ENCODE assay signal across 1 cellular context in the genomic region with DNA sequence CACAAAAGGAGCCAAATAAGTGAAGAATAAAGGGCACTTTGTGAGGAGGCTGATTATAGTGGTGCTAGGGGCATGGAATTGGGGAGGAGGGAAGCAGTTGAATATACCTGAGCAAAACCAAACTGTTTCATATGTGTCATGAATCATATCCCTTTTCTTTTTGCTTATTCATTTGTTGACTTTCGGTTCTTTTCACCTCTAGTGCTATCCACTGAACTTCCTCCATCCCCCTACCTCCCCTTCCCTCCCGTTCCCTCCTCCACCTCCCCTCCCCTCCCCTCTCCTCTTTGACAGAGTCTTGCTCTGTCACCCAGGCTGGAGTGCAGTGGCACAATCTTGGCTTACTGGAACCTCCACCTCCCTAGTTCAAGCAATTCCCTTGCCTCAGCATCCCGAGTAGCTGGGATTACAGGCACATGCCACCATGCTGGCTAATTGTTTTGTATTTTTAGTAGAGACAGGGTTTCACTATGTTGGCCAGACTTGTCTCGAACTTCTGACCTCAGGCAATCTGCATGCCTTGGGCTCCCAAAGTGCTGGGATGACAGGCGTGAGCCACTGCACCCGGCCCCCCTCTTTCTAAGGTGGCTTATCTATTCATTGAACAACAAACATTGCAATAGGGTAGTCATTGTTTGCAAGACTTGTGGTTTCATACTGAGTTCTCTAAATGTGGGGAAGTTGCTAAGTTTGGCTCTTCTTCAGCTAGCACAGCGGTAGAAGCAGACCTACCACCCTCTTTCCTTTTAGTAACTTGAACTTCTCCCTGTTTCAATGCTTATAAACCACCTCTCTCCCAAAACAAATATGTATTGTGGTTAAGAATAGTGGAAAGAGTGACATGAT.
TF ChIP-seq lines count a peak whose summit lies in the region.

No MANE protein-coding gene starts in this region.

TF ChIP-seq in K562, 482 proteins besides CTCF, POLR2A, EP300 and RAD21 (continued from another document and continues in another):
- TF ChIP-seq, protein P1, sequence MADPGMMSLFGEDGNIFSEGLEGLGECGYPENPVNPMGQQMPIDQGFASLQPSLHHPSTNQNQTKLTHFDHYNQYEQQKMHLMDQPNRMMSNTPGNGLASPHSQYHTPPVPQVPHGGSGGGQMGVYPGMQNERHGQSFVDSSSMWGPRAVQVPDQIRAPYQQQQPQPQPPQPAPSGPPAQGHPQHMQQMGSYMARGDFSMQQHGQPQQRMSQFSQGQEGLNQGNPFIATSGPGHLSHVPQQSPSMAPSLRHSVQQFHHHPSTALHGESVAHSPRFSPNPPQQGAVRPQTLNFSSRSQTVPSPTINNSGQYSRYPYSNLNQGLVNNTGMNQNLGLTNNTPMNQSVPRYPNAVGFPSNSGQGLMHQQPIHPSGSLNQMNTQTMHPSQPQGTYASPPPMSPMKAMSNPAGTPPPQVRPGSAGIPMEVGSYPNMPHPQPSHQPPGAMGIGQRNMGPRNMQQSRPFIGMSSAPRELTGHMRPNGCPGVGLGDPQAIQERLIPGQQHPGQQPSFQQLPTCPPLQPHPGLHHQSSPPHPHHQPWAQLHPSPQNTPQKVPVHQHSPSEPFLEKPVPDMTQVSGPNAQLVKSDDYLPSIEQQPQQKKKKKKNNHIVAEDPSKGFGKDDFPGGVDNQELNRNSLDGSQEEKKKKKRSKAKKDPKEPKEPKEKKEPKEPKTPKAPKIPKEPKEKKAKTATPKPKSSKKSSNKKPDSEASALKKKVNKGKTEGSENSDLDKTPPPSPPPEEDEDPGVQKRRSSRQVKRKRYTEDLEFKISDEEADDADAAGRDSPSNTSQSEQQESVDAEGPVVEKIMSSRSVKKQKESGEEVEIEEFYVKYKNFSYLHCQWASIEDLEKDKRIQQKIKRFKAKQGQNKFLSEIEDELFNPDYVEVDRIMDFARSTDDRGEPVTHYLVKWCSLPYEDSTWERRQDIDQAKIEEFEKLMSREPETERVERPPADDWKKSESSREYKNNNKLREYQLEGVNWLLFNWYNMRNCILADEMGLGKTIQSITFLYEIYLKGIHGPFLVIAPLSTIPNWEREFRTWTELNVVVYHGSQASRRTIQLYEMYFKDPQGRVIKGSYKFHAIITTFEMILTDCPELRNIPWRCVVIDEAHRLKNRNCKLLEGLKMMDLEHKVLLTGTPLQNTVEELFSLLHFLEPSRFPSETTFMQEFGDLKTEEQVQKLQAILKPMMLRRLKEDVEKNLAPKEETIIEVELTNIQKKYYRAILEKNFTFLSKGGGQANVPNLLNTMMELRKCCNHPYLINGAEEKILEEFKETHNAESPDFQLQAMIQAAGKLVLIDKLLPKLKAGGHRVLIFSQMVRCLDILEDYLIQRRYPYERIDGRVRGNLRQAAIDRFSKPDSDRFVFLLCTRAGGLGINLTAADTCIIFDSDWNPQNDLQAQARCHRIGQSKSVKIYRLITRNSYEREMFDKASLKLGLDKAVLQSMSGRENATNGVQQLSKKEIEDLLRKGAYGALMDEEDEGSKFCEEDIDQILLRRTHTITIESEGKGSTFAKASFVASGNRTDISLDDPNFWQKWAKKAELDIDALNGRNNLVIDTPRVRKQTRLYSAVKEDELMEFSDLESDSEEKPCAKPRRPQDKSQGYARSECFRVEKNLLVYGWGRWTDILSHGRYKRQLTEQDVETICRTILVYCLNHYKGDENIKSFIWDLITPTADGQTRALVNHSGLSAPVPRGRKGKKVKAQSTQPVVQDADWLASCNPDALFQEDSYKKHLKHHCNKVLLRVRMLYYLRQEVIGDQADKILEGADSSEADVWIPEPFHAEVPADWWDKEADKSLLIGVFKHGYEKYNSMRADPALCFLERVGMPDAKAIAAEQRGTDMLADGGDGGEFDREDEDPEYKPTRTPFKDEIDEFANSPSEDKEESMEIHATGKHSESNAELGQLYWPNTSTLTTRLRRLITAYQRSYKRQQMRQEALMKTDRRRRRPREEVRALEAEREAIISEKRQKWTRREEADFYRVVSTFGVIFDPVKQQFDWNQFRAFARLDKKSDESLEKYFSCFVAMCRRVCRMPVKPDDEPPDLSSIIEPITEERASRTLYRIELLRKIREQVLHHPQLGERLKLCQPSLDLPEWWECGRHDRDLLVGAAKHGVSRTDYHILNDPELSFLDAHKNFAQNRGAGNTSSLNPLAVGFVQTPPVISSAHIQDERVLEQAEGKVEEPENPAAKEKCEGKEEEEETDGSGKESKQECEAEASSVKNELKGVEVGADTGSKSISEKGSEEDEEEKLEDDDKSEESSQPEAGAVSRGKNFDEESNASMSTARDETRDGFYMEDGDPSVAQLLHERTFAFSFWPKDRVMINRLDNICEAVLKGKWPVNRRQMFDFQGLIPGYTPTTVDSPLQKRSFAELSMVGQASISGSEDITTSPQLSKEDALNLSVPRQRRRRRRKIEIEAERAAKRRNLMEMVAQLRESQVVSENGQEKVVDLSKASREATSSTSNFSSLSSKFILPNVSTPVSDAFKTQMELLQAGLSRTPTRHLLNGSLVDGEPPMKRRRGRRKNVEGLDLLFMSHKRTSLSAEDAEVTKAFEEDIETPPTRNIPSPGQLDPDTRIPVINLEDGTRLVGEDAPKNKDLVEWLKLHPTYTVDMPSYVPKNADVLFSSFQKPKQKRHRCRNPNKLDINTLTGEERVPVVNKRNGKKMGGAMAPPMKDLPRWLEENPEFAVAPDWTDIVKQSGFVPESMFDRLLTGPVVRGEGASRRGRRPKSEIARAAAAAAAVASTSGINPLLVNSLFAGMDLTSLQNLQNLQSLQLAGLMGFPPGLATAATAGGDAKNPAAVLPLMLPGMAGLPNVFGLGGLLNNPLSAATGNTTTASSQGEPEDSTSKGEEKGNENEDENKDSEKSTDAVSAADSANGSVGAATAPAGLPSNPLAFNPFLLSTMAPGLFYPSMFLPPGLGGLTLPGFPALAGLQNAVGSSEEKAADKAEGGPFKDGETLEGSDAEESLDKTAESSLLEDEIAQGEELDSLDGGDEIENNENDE (IDR thresholded peaks at IDR 0.05; ENCODE audit: low read depth, low read length): no peak
- TF ChIP-seq, protein P2, sequence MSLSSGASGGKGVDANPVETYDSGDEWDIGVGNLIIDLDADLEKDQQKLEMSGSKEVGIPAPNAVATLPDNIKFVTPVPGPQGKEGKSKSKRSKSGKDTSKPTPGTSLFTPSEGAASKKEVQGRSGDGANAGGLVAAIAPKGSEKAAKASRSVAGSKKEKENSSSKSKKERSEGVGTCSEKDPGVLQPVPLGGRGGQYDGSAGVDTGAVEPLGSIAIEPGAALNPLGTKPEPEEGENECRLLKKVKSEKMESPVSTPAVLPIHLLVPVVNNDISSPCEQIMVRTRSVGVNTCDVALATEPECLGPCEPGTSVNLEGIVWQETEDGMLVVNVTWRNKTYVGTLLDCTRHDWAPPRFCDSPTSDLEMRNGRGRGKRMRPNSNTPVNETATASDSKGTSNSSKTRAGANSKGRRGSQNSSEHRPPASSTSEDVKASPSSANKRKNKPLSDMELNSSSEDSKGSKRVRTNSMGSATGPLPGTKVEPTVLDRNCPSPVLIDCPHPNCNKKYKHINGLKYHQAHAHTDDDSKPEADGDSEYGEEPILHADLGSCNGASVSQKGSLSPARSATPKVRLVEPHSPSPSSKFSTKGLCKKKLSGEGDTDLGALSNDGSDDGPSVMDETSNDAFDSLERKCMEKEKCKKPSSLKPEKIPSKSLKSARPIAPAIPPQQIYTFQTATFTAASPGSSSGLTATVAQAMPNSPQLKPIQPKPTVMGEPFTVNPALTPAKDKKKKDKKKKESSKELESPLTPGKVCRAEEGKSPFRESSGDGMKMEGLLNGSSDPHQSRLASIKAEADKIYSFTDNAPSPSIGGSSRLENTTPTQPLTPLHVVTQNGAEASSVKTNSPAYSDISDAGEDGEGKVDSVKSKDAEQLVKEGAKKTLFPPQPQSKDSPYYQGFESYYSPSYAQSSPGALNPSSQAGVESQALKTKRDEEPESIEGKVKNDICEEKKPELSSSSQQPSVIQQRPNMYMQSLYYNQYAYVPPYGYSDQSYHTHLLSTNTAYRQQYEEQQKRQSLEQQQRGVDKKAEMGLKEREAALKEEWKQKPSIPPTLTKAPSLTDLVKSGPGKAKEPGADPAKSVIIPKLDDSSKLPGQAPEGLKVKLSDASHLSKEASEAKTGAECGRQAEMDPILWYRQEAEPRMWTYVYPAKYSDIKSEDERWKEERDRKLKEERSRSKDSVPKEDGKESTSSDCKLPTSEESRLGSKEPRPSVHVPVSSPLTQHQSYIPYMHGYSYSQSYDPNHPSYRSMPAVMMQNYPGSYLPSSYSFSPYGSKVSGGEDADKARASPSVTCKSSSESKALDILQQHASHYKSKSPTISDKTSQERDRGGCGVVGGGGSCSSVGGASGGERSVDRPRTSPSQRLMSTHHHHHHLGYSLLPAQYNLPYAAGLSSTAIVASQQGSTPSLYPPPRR (CRISPR knock-in tag; IDR thresholded peaks at IDR 0.05; ENCODE audit: borderline replicate concordance): no peak
- TF ChIP-seq MAFF (IDR thresholded peaks at IDR 0.05; ENCODE audit: low read length) (no peak), NR2C2 (CRISPR knock-in tag; IDR thresholded peaks at IDR 0.05) (no peak), NR2C2 (tag; IDR thresholded peaks at IDR 0.05) (peak; percentile 62; the same call in 1 of the 2 replicates), ARNT (IDR thresholded peaks at IDR 0.05) (no peak; a peak in 1 of 4 replicates), ZNF780A (CRISPR knock-in tag; IDR thresholded peaks at IDR 0.05) (no peak), FIP1L1 (IDR thresholded peaks at IDR 0.05; ENCODE audit: low read depth, low read length, poor library complexity, severe bottlenecking) (no peak), ARID2 (IDR thresholded peaks at IDR 0.05) (no peak), GATAD2A (IDR thresholded peaks at IDR 0.05) (peak; percentile 54; the same call in 1 of the 2 replicates), PTTG1 (tag; IDR thresholded peaks at IDR 0.05; ENCODE audit: low read depth) (no peak), NONO (IDR thresholded peaks at IDR 0.05; ENCODE audit: low read depth in 2 of 2, low read length in 1 of 2) (no peak), NFYB (IDR thresholded peaks at IDR 0.05; ENCODE audit: extremely low read depth, insufficient read length) (no peak), EWSR1 (IDR thresholded peaks at IDR 0.05; ENCODE audit: borderline replicate concordance, low read depth, partially characterized antibody) (no peak), CBX2 (IDR thresholded peaks at IDR 0.05; ENCODE audit: insufficient read depth, low read length, poor library complexity, severe bottlenecking) (no peak), NR3C1 (CRISPR knock-in tag; IDR thresholded peaks at IDR 0.05) (no peak), MAFK (IDR thresholded peaks at IDR 0.05; ENCODE audit: low read length) (peak; percentile 7; the same call in 1 of the 2 replicates), DNMT1 (IDR thresholded peaks at IDR 0.05) (no peak), EP400 (IDR thresholded peaks at IDR 0.05) (peak; percentile 55), JUNB (CRISPR knock-in tag; conservative IDR thresholded peaks at IDR 0.05) (no peak), LARP7 (IDR thresholded peaks at IDR 0.05) (no peak), MYNN (IDR thresholded peaks at IDR 0.05) (no peak), MYNN (CRISPR knock-in tag; IDR thresholded peaks at IDR 0.05) (no peak), ZNF143 (CRISPR knock-in tag; IDR thresholded peaks at IDR 0.05) (no peak), ADNP (tag; IDR thresholded peaks at IDR 0.05) (peak; percentile 96), ZNF140 (CRISPR knock-in tag; IDR thresholded peaks at IDR 0.05) (no peak), SMAD1 (IDR thresholded peaks at IDR 0.05; ENCODE audit: low read depth, low read length, partially characterized antibody) (no peak), ZNF75A (CRISPR knock-in tag; IDR thresholded peaks at IDR 0.05) (no peak), NFE2L1 (tag; IDR thresholded peaks at IDR 0.05; ENCODE audit: borderline replicate concordance, low read depth) (no peak), ZNF431 (CRISPR knock-in tag; IDR thresholded peaks at IDR 0.05) (no peak), ZNF253 (CRISPR knock-in tag; conservative IDR thresholded peaks at IDR 0.05) (no peak), ZNF282 (CRISPR knock-in tag; IDR thresholded peaks at IDR 0.05) (no peak), RNF2 (IDR thresholded peaks at IDR 0.05) (peak; percentile 86), HNRNPH1 (optimal IDR thresholded peaks at IDR 0.05; ENCODE audit: low read depth, low read length) (no peak), MCM5 (IDR thresholded peaks at IDR 0.05; ENCODE audit: low read depth) (no peak), FOXM1 (IDR thresholded peaks at IDR 0.05; ENCODE audit: low read depth) (no peak; the same call in 1 of the 2 replicates), FOXM1 (CRISPR knock-in tag; IDR thresholded peaks at IDR 0.05; ENCODE audit: low read depth) (no peak), ZNF79 (CRISPR knock-in tag; IDR thresholded peaks at IDR 0.05; ENCODE audit: low read depth) (no peak)
- TF ChIP-seq, protein P3, sequence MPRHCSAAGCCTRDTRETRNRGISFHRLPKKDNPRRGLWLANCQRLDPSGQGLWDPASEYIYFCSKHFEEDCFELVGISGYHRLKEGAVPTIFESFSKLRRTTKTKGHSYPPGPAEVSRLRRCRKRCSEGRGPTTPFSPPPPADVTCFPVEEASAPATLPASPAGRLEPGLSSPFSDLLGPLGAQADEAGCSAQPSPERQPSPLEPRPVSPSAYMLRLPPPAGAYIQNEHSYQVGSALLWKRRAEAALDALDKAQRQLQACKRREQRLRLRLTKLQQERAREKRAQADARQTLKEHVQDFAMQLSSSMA (CRISPR knock-in tag; IDR thresholded peaks at IDR 0.05): no peak
- TF ChIP-seq, protein P4, sequence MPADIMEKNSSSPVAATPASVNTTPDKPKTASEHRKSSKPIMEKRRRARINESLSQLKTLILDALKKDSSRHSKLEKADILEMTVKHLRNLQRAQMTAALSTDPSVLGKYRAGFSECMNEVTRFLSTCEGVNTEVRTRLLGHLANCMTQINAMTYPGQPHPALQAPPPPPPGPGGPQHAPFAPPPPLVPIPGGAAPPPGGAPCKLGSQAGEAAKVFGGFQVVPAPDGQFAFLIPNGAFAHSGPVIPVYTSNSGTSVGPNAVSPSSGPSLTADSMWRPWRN (IDR thresholded peaks at IDR 0.05; ENCODE audit: low read depth): peak; percentile 64; the same call in 1 of the 2 replicates
- TF ChIP-seq, protein P5, sequence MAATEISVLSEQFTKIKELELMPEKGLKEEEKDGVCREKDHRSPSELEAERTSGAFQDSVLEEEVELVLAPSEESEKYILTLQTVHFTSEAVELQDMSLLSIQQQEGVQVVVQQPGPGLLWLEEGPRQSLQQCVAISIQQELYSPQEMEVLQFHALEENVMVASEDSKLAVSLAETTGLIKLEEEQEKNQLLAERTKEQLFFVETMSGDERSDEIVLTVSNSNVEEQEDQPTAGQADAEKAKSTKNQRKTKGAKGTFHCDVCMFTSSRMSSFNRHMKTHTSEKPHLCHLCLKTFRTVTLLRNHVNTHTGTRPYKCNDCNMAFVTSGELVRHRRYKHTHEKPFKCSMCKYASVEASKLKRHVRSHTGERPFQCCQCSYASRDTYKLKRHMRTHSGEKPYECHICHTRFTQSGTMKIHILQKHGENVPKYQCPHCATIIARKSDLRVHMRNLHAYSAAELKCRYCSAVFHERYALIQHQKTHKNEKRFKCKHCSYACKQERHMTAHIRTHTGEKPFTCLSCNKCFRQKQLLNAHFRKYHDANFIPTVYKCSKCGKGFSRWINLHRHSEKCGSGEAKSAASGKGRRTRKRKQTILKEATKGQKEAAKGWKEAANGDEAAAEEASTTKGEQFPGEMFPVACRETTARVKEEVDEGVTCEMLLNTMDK (IDR thresholded peaks at IDR 0.05; ENCODE audit: borderline replicate concordance, insufficient read depth, low read depth, low read length, poor library complexity, severe bottlenecking): no peak
